Comparison of ENCODE assay signal across 10 cellular contexts in the genomic region with DNA sequence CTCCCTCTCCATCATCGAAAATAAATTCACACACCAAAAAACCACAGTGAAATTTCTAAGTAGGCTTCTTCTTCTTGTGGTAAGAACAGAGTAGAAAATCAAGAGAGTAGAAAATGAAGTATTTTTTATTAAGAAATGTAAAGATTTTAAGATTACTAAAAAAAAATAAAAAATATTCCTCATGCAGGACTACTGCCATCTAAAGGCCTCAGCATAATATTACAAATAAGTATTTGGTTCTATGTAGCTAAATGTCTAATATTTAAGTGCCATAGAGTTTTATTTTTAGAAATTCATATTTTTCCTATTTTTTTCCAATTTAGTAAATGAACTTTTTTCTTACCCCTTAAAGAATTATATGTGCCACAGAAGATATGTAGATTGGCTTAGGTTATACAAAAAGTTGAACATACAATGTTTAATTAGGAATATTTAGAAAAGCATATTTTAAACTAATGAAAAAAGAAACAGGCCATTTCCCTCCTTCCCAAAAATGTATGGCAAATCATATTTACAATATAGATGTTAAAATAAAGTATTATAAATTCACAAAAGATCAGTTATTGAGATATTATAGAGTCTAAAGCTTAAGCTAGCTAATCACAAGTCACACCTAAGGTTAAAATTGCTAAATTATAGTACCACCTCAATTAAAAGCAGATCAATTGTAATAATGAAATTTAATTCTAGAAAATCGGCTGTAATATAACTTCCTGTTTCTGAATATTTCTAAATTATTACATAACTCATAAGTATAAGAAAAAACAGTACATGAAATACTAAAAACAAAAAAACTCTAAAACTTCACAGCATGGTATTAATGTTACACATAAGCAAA. TPM values are rescaled to one million over a fixed set of nuclear protein-coding genes. Genes with fewer than 3 reads are reported as not detected.
DNase-seq lines count a peak whose midpoint lies in the region; ATAC-seq, FAIRE-seq and TF ChIP-seq lines count a peak whose summit lies in the region.
"Had no signal": no experiment of that assay in that cellular context is flagged by ENCODE, and none has a peak within 500 bp of the region (broad histone marks: within the 10 kb centered on the region; RNA-seq: fewer than 3 reads in every experiment).

No MANE protein-coding gene starts in this region.

- intact Hi-C loops in cardiac septum (cut with DNase I) = no loop called here

- H3K27ac ChIP-seq in right atrium auricular region (no peak overlapping the region), RWPE2 (ENCODE audit: poor library complexity, severe bottlenecking) (no peak overlapping the region)
- H3K27ac ChIP-seq: SK-N-MC had no signal

- peaks cover 0 to 6% of the 10 kb centered on the region in 2 donors for H3K9me3 ChIP-seq in right atrium auricular region
- H3K9me3 ChIP-seq in RWPE2 (ENCODE audit: severe bottlenecking) = no peaks in the 10 kb centered on the region

- no peak overlapping the region for H3K4me3 ChIP-seq in right atrium auricular region
- no peak overlapping the region for H3K4me3 ChIP-seq in RWPE2 (ENCODE audit: severe bottlenecking)
- H3K4me3 ChIP-seq: SK-N-MC had no signal

- H3K36me3 ChIP-seq in right atrium auricular region (no peaks in the 10 kb centered on the region), RWPE2 (ENCODE audit: low read depth) (no peaks in the 10 kb centered on the region)

- H3K4me1 ChIP-seq in right atrium auricular region (peaks cover 0 to 10% of the 10 kb centered on the region in 2 donors), RWPE2 (ENCODE audit: insufficient read depth, poor library complexity, severe bottlenecking) (peaks cover 5% of the 10 kb centered on the region)

- ATAC-seq in RWPE2 (ENCODE audit: low read depth) (no peak), GM21447 (IDR thresholded peaks at IDR 0.05; ENCODE audit: unreplicated experiment) (no peak)

- no peak for FAIRE-seq in RCC 7860 (lab: Jason Lieb, UNC)

- no peaks in the 10 kb centered on the region for H3K27me3 ChIP-seq in right atrium auricular region
- no peaks in the 10 kb centered on the region for H3K27me3 ChIP-seq in RWPE2 (ENCODE audit: insufficient read depth, poor library complexity, severe bottlenecking)

- peak; percentile 15 to 68 for TF ChIP-seq CTCF in right atrium auricular region (IDR thresholded peaks at IDR 0.05)
- TF ChIP-seq CTCF in RWPE2 (IDR thresholded peaks at IDR 0.05; ENCODE audit: poor library complexity, severe bottlenecking) = peak; percentile 88

- DNase-seq in right atrium auricular region (ENCODE audit: low spot score) (no peak), cardiac septum (ENCODE audit: low spot score) (no peak), RWPE2 (ENCODE audit: low spot score) (no peak), globus pallidus (ENCODE audit: low spot score) (peak; percentile 33), NCI-H1436 (lab: John Stamatoyannopoulos, UW) (no peak), RCC 7860 (ENCODE audit: low spot score) (no peak), NCI-H1092 (lab: John Stamatoyannopoulos, UW) (no peak)

RNA-seq across cellular contexts. Expression of a gene that starts 3.5 kb away (rescaled TPM):
- total RNA-seq in right atrium auricular region = 10 to 100 TPM; 11.2 to 22.6 TPM
- 38.8 TPM for total RNA-seq in cardiac septum

RNA-seq across cellular contexts. Expression of a gene that starts 28.7 kb away (rescaled TPM):
- total RNA-seq in right atrium auricular region (not detected), cardiac septum (3.3 TPM)
- total RNA-seq: G401 had no signal

RNA-seq across cellular contexts. Expression of a gene that starts 36.5 kb away (rescaled TPM):
- total RNA-seq in right atrium auricular region (1 to 10 TPM; 2.7 to 6.3 TPM), cardiac septum (2.6 TPM)
